In the genomic region with DNA sequence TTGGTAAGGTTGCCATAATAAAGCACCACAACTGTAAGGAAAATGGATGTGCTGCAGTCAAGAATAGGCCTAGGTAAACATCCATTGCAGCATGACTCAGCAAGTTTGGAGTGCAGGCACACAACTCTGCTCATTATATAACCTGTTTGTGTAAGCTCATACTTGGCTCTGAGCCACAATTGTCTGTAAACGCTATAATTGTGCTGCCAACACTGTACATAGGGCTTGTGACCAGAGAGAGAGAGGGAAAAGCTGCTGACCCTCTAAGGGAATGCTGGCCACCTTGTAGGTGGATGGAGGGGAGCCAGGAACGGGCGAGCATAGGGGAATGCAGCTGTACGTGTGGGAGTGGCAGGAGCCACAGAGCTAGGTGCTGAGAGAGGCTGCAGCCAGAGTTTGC, we compare ENCODE assay signal across 1 cellular context.
TF ChIP-seq lines count a peak whose summit lies in the region.

No MANE protein-coding gene starts in this region.

TF ChIP-seq in GM23338, 12 proteins besides CTCF, POLR2A, EP300 and RAD21 (continued from another document):
- TF ChIP-seq, protein P1, sequence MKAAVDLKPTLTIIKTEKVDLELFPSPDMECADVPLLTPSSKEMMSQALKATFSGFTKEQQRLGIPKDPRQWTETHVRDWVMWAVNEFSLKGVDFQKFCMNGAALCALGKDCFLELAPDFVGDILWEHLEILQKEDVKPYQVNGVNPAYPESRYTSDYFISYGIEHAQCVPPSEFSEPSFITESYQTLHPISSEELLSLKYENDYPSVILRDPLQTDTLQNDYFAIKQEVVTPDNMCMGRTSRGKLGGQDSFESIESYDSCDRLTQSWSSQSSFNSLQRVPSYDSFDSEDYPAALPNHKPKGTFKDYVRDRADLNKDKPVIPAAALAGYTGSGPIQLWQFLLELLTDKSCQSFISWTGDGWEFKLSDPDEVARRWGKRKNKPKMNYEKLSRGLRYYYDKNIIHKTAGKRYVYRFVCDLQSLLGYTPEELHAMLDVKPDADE (IDR thresholded peaks at IDR 0.05) = no peak
